18 cellular contexts compared by ENCODE assay signal in the genomic region with DNA sequence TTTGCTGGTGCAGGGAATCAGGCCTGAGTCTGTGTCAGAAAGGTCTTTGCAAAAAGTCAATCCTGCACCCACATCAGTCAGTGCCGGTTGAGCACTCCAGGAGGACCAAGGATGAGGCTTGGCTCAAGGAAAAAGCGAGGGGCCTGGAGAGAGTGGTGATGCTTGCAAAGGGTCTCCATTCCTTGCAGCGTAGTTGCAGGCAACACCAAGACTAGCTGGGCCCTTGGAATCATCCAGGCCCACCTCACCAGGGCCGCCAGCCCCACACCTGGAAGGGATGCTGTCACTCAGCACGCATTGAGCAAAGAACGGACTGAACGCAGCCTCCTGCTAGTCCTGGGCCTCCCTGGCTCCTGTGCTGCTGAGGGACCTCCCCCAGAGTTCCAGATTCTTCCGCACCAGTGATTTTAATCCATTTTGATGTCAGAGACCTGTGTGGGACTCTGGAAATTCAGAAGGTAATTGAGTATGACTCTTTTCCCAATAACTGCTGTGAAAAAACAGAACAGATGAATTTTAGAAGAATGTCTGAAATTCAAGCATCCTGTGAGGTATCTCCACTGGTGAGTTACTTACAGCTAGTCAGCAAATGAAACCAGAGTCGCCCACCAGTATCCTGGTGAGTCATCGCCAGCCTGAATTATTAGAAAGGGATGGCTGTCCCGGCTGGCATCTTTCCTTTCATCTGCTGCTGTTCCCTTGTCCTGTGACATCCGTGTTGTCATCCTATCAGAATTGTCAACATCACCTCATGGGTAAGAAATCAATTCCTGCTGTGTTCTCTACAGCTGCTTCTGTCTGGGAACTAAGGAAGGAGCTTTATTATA.
A peak's percentile ranks its signal among the peaks of the same experiment; 100 is the strongest.
DNase-seq lines count a peak whose midpoint lies in the region; ATAC-seq and TF ChIP-seq lines count a peak whose summit lies in the region.
"Had no signal": no experiment of that assay in that cellular context is flagged by ENCODE, and none has a peak within 500 bp of the region (broad histone marks: within the 10 kb centered on the region; RNA-seq: fewer than 3 reads in every experiment).

No MANE protein-coding gene starts in this region.

- peaks cover 0 to 5% (median 5%) of the 10 kb centered on the region in 3 donors for H3K27me3 Mint-ChIP-seq in CD14-positive monocyte (ENCODE audit: low read depth in 3 of 3)
- H3K27me3 Mint-ChIP-seq: stimulated activated naive CD8-positive, alpha-beta T cell treated with anti-CD3 and anti-CD28 coated beads, Interleukin-15, Interleukin-2, amounts not matched to agents 100 ng/mL and 50 ng/mL, for 24 hours had no signal

- DNase-seq in Caki2 (ENCODE audit: low read depth) (peak; percentile 16), SJCRH30 (peak; percentile 38 to 44), fibroblast of mammary gland (ENCODE audit: low read depth) (peak; percentile 71), osteoblast (ENCODE audit: insufficient read length, low spot score, missing footprints) (peak; percentile 86), CD14-positive monocyte (ENCODE audit: low spot score) (no peak)
- DNase-seq in activated CD4-positive, alpha-beta T cell treated with anti-CD3 and anti-CD28 coated beads for 1 hour: no peak
- DNase-seq: activated CD4-positive, alpha-beta T cell treated with anti-CD3 and anti-CD28 coated beads, Interleukin-2, amount 50 U/mL, for 48 hours; activated gamma-delta T cell; Calu3; cortex of kidney; Kasumi-1; pancreas; PC-9; stimulated activated CD4-positive, alpha-beta T cell treated with anti-CD3 and anti-CD28 coated beads, Interleukin-4, amount 100 ng/mL, for 1 hour had no signal

- H3K36me3 ChIP-seq in SJCRH30 (no peaks in the 10 kb centered on the region), osteoblast (ENCODE audit: insufficient read depth, low read length) (peaks cover 6% of the 10 kb centered on the region)
- H3K36me3 ChIP-seq: pancreas had no signal

- H3K4me1 Mint-ChIP-seq in CD14-positive monocyte: peaks cover 13% of the 10 kb centered on the region

- no peaks in the 10 kb centered on the region for H3K36me3 Mint-ChIP-seq in CD14-positive monocyte

- no peaks in the 10 kb centered on the region for H3K79me2 ChIP-seq in osteoblast (ENCODE audit: insufficient read depth, low read length)

- H3K4me1 ChIP-seq in SJCRH30 (no peaks in the 10 kb centered on the region; the same call in 1 of the 2 replicates), osteoblast (ENCODE audit: insufficient read depth, low read length) (peaks cover 10% of the 10 kb centered on the region)
- H3K4me1 ChIP-seq: pancreas had no signal

- H3K9me3 ChIP-seq in SJCRH30 (replicated peaks) (no peaks in the 10 kb centered on the region), osteoblast (ENCODE audit: low read depth, low read length) (no peaks in the 10 kb centered on the region)
- H3K9me3 ChIP-seq: pancreas had no signal

- in situ Hi-C loops in Caki2 (cut with HindIII; ENCODE audit: low pct_unique_long_range_greater_than_20kb, low sequenced_read_pairs): no loop called here

- peaks cover 7% of the 10 kb centered on the region for H4K20me1 ChIP-seq in osteoblast (ENCODE audit: insufficient read depth, low read length)

- peaks cover 0 to 9% (median 3%) of the 10 kb centered on the region in 7 donors for H3K9me3 Mint-ChIP-seq in CD14-positive monocyte
- H3K9me3 Mint-ChIP-seq: stimulated activated naive CD8-positive, alpha-beta T cell treated with anti-CD3 and anti-CD28 coated beads, Interleukin-15, Interleukin-2, amounts not matched to agents 100 ng/mL and 50 ng/mL, for 24 hours; T-helper 2 cell treated with Interferon-gamma antibody and Interleukin-4, amounts not matched to agents 5 μg/mL and 100 μg/mL, for 36 hours had no signal

- ATAC-seq in GM18511 (IDR thresholded peaks at IDR 0.05; ENCODE audit: unreplicated experiment): no peak
- ATAC-seq in GM21528 (IDR thresholded peaks at IDR 0.05; ENCODE audit: low FRiP score, unreplicated experiment): no peak
- ATAC-seq: pancreas had no signal

- no peak overlapping the region for H3K4me3 Mint-ChIP-seq in CD14-positive monocyte
- H3K4me3 Mint-ChIP-seq: stimulated activated naive CD8-positive, alpha-beta T cell treated with anti-CD3 and anti-CD28 coated beads, Interleukin-15, Interleukin-2, amounts not matched to agents 100 ng/mL and 50 ng/mL, for 24 hours; T-helper 2 cell treated with Interferon-gamma antibody and Interleukin-4, amounts not matched to agents 5 μg/mL and 100 μg/mL, for 36 hours had no signal

- H3K4me3 ChIP-seq in SJCRH30 (no peak overlapping the region), fibroblast of mammary gland (ENCODE audit: control insufficient read depth, low read depth, low read length) (no peak overlapping the region), osteoblast (ENCODE audit: insufficient read depth, low read length) (no peak overlapping the region)
- H3K4me3 ChIP-seq: pancreas, PC-9 had no signal

- H3K27me3 ChIP-seq in SJCRH30 (no peaks in the 10 kb centered on the region), osteoblast (ENCODE audit: insufficient read depth, low read length) (no peaks in the 10 kb centered on the region)
- H3K27me3 ChIP-seq: pancreas had no signal

- H3K4me2 ChIP-seq in osteoblast (ENCODE audit: insufficient read depth, low read length): no peak overlapping the region
- H3K4me2 ChIP-seq: PC-9 had no signal

- TF ChIP-seq CTCF in fibroblast of mammary gland (conservative IDR thresholded peaks at IDR 0.05; ENCODE audit: control insufficient read depth, insufficient read depth, low read depth, low read length) (no peak), osteoblast (IDR thresholded peaks at IDR 0.05; ENCODE audit: extremely low read depth, low read depth, low read length) (no peak), CD14-positive monocyte (IDR thresholded peaks at IDR 0.05) (no peak)

- no peak overlapping the region for H3K27ac Mint-ChIP-seq in CD14-positive monocyte
- H3K27ac Mint-ChIP-seq: stimulated activated naive CD8-positive, alpha-beta T cell treated with anti-CD3 and anti-CD28 coated beads, Interleukin-15, Interleukin-2, amounts not matched to agents 100 ng/mL and 50 ng/mL, for 24 hours; T-helper 2 cell treated with Interferon-gamma antibody and Interleukin-4, amounts not matched to agents 5 μg/mL and 100 μg/mL, for 36 hours had no signal

- no peak overlapping the region for H2AFZ ChIP-seq in osteoblast (ENCODE audit: low read length)
- H2AFZ ChIP-seq: PC-9 had no signal

- intact Hi-C loops in CD14-positive monocyte (cut with micrococcal nuclease): no loop called here

- 0 out of 2 replicates have a peak overlapping the region, but pooled peaks have one; percentile 1 for H3K27ac ChIP-seq in SJCRH30
- peak overlapping the region; percentile 23 for H3K27ac ChIP-seq in osteoblast (ENCODE audit: low read depth, low read length)
- H3K27ac ChIP-seq: pancreas, PC-9 had no signal

Comparison
In these comparisons a context has a peak if more than half of its experiments do, and no peak if none do; other contexts are left out.
1. DNase-seq: peak in Caki2 (single experiment), SJCRH30 (2 of 2), fibroblast of mammary gland (single experiment) and osteoblast (single experiment); none in activated CD4-positive, alpha-beta T cell treated with anti-CD3 and anti-CD28 coated beads for 1 hour (single experiment) and CD14-positive monocyte (single experiment).